In genomic region chr3:3392946-3393345, GRCh38 we compare ENCODE assay signal across 22 cellular contexts.
"Had no signal": no experiment of that assay in that cellular context is flagged by ENCODE, and none has a peak within 500 bp of the region (broad histone marks: within the 10 kb centered on the region; RNA-seq: fewer than 3 reads in every experiment).

No MANE protein-coding gene starts in this region.

- H3K27ac ChIP-seq: RWPE1 had no signal

- DNase-seq: IMR-90, Karpas-422, KG1, MG63, NCI-H1092, NCI-H1105 treated with DMSO at 0.1 percent for 48 hours, NCI-H1417 treated with DMSO at 0.1 percent for 48 hours, NCI-H146, NCI-H1694 treated with DMSO at 0.1 percent for 48 hours, NCI-H1930, NCI-H2081, NCI-H2107, NCI-H226, NCI-H446, NCI-H510A, NCI-H524 treated with DMSO at 0.1 percent for 48 hours, NCI-H69, NCI-H774, SHP77, SK-N-SH had no signal

- H3K9ac ChIP-seq: SK-N-SH had no signal

- H3K27me3 ChIP-seq: MG63 had no signal

- H3K9me3 ChIP-seq: MG63, SK-N-SH had no signal

- H3K36me3 ChIP-seq: MG63 had no signal

- FAIRE-seq: RCC 7860 had no signal

- H3K4me3 ChIP-seq: MG63 had no signal
